26 cellular contexts compared by ENCODE assay signal in the genomic region with DNA sequence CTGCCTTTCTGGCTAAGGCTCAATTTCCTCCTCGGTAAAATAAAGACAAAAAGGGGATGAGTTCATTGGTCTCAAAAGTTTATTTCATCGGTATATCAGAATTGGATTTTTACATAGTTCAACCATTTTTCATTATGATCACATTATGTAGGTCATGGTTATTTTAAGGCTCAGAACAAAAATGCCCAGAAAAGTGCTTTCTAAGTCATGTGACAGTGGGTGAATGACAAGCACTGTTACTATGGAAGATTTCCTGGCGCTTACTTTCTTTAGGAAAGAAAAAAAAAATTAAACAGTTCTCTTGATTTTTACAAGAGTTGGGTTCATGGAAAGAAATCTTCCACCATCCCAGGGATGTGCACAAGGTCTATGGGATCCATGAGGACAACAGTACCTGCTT.
"Had no signal": no experiment of that assay in that cellular context is flagged by ENCODE, and none has a peak within 500 bp of the region (broad histone marks: within the 10 kb centered on the region; RNA-seq: fewer than 3 reads in every experiment).

No MANE protein-coding gene starts in this region.

- H3K9me3 ChIP-seq: suprapubic skin, testis, thoracic aorta, thyroid gland, tibial artery, tibial nerve, transverse colon, upper lobe of left lung, upper lobe of right lung, uterus, vagina had no signal

- H3K4me3 ChIP-seq: stomach, suprapubic skin, testis, thoracic aorta, thyroid gland, tibial artery, tibial nerve, transverse colon, upper lobe of left lung, upper lobe of right lung, uterus, vagina had no signal

- DNase-seq: stimulated activated CD4-positive, alpha-beta T cell treated with anti-CD3 and anti-CD28 coated beads, Interleukin-2, amount 100 ng/mL, for 48 hours; stimulated activated CD4-positive, alpha-beta T cell treated with anti-CD3 and anti-CD28 coated beads, Interleukin-4, amount 100 ng/mL, for 1 hour; stimulated activated CD4-positive, alpha-beta T cell treated with anti-CD3 and anti-CD28 coated beads, Interleukin-4, amount 100 ng/mL, for 24 hours; stimulated activated CD4-positive, alpha-beta T cell treated with anti-CD3 and anti-CD28 coated beads, Interleukin-4, amount 100 ng/mL, for 4 hours; stimulated activated CD8-positive, alpha-beta memory T cell treated with anti-CD3 and anti-CD28 coated beads, Interleukin-4, amount 100 ng/mL, for 48 hours; stimulated activated naive B cell treated with anti-CD40 and anti-IgM and Interleukin-4, amounts not matched to agents 10 μg/mL and 1 μg/mL and 100 μg/mL, for 72 hours; stimulated activated naive CD4-positive, alpha-beta T cell; stimulated activated naive CD4-positive, alpha-beta T cell treated with Interleukin-2 at 50 U/mL for 16 hours; stimulated activated naive CD8-positive, alpha-beta T cell treated with anti-CD3 and anti-CD28 coated beads, Interleukin-15, amount 100 ng/mL, for 72 hours; stimulated activated naive CD8-positive, alpha-beta T cell treated with anti-CD3 and anti-CD28 coated beads, Interleukin-15, Interleukin-2, amounts not matched to agents 100 U/mL and 50 U/mL, for 24 hours; stomach; substantia nigra; testis; thyroid gland; tibial artery; transverse colon; upper lobe of left lung; upper lobe of right lung; uterus had no signal

- FAIRE-seq: urothelium cell line had no signal

- H3K27me3 ChIP-seq: suprapubic skin, testis, thyroid gland, tibial artery, tibial nerve, transverse colon, upper lobe of left lung, upper lobe of right lung, uterus, vagina had no signal

- H3K27ac ChIP-seq: stomach, suprapubic skin, testis, thoracic aorta, thyroid gland, tibial artery, tibial nerve, transverse colon, upper lobe of left lung, upper lobe of right lung, uterus, vagina had no signal

- ATAC-seq: stimulated activated effector memory CD8-positive, alpha-beta T cell treated with anti-CD3 and anti-CD28 coated beads, Interleukin-12 subunit alpha, Interleukin-12 subunit beta, amount 100 ng/mL, for 72 hours; stimulated activated memory B cell treated with anti-CD40 and anti-IgM and Interleukin-4, amounts not matched to agents 10 μg/mL and 1 μg/mL and 100 μg/mL, for 72 hours; stimulated activated naive B cell treated with anti-CD40 and anti-IgM and Interleukin-4, amounts not matched to agents 10 μg/mL and 1 μg/mL and 100 μg/mL, for 72 hours; stimulated activated naive CD8-positive, alpha-beta T cell treated with anti-CD3 and anti-CD28 coated beads, Interleukin-15, amount 100 ng/mL, for 72 hours; stimulated activated naive CD8-positive, alpha-beta T cell treated with anti-CD3 and anti-CD28 coated beads, Interleukin-15, Interleukin-2, amounts not matched to agents 100 U/mL and 50 U/mL, for 24 hours; upper lobe of right lung had no signal

- H3K4me1 ChIP-seq: stomach, suprapubic skin, testis, thyroid gland, tibial artery, tibial nerve, transverse colon, upper lobe of left lung, upper lobe of right lung, uterus, vagina had no signal

- H3K36me3 ChIP-seq: stomach, suprapubic skin, thoracic aorta, thyroid gland, tibial artery, tibial nerve, transverse colon, upper lobe of left lung, upper lobe of right lung, uterus, vagina had no signal
